In genomic region chr3:96813134-96813819, GRCh38 we compare ENCODE assay signal across 8 cellular contexts. TPM values are rescaled to one million over a fixed set of nuclear protein-coding genes. Genes with fewer than 3 reads are reported as not detected.
A peak's percentile ranks its signal among the peaks of the same experiment; 100 is the strongest.
DNase-seq lines count a peak whose midpoint lies in the region; ATAC-seq and TF ChIP-seq lines count a peak whose summit lies in the region.

No MANE protein-coding gene starts in this region.

- under 1% methylated on average over 37 of the region's 79 CpGs for WGBS in prostate gland

- intact Hi-C loops in Calu3 (cut with micrococcal nuclease; ENCODE audit: unreplicated experiment) (loop anchor here (1.0 to 5.0 kb wide), 2 partner anchors 482 to 1951 kb away; no protein-coding TSS in a partner anchor), prostate gland (cut with DNase I) (no loop called here)

- TF ChIP-seq POLR2A in prostate gland (IDR thresholded peaks at IDR 0.05): no peak

- no TSS peak for BruUV-seq in Calu3 (replicated peaks; lab: Mats Ljungman, UMichigan)

- CTCF ChIA-PET in Calu3 (lab: Charles Lee): no interaction called here

- no peaks in the 10 kb centered on the region for H3K27me3 Mint-ChIP-seq in Calu3 (ENCODE audit: unreplicated experiment)

- no peak overlapping the region for H3K27ac Mint-ChIP-seq in Calu3 (ENCODE audit: unreplicated experiment)

- H3K27ac ChIP-seq in right atrium auricular region (peak overlapping the region; percentile 49 to 54), prostate gland (peak overlapping the region; percentile 41 to 57)

- no peaks in the 10 kb centered on the region for H3K36me3 ChIP-seq in right atrium auricular region
- H3K36me3 ChIP-seq in prostate gland: no peaks in the 10 kb centered on the region

- peak; percentile 97 for ATAC-seq in GM19395 (IDR thresholded peaks at IDR 0.05; ENCODE audit: unreplicated experiment)
- peak; percentile 99 for ATAC-seq in HG03457 (IDR thresholded peaks at IDR 0.05; ENCODE audit: unreplicated experiment)

- H3K36me3 Mint-ChIP-seq in Calu3 (ENCODE audit: insufficient read depth, unreplicated experiment): peaks cover 8% of the 10 kb centered on the region

- H3K27me3 ChIP-seq in right atrium auricular region (peaks cover 0 to 6% of the 10 kb centered on the region in 2 donors), prostate gland (replicated peaks; ENCODE audit: insufficient read depth) (no peaks in the 10 kb centered on the region)

- DNase-seq in Calu3 (peak; percentile 88), NCI-H748 treated with DMSO at 0.1 percent for 48 hours (lab: John Stamatoyannopoulos, UW) (peak; percentile 59), amniotic stem cell (lab: John Stamatoyannopoulos, UW) (peak; percentile 40), right atrium auricular region (ENCODE audit: low spot score) (peak; percentile 57), prostate gland (ENCODE audit: low spot score) (peak; percentile 77), LoVo (ENCODE audit: low spot score) (no peak)

- H3K4me1 ChIP-seq in right atrium auricular region (peaks cover 0 to 25% of the 10 kb centered on the region in 2 donors), prostate gland (replicated peaks) (no peaks in the 10 kb centered on the region)

- H3K9me3 ChIP-seq in right atrium auricular region (no peaks in the 10 kb centered on the region), prostate gland (no peaks in the 10 kb centered on the region)

- H3K4me3 ChIP-seq in right atrium auricular region: peak overlapping the region; percentile 35 to 56
- peak overlapping the region; percentile 42 to 50 for H3K4me3 ChIP-seq in prostate gland

- H3K4me1 Mint-ChIP-seq in Calu3 (ENCODE audit: low read depth, unreplicated experiment): peaks cover 8% of the 10 kb centered on the region

- no peaks in the 10 kb centered on the region for H3K9me3 Mint-ChIP-seq in Calu3 (ENCODE audit: low read depth, unreplicated experiment)

- TF ChIP-seq CTCF in Calu3 (IDR thresholded peaks at IDR 0.05; ENCODE audit: unreplicated experiment) (peak; percentile 45), right atrium auricular region (IDR thresholded peaks at IDR 0.05) (peak; percentile 19 to 58), prostate gland (IDR thresholded peaks at IDR 0.05) (peak in 3 of 4 experiments; percentile 35 to 55 (median 54))

- peak overlapping the region; percentile 89 for H3K4me3 Mint-ChIP-seq in Calu3 (ENCODE audit: low read depth, unreplicated experiment)

RNA-seq across cellular contexts. Expression of gene EPHA6, which starts 1.1 kb away (rescaled TPM):
- total RNA-seq in Calu3 (2022) (1.1 TPM in 2 replicates), right atrium auricular region (under 1 TPM; 0.22 to 0.35 TPM), prostate gland (1 to 10 TPM; 1.1 to 3.7 TPM)
